ENCODE assay signal across 8 cellular contexts in the genomic region with DNA sequence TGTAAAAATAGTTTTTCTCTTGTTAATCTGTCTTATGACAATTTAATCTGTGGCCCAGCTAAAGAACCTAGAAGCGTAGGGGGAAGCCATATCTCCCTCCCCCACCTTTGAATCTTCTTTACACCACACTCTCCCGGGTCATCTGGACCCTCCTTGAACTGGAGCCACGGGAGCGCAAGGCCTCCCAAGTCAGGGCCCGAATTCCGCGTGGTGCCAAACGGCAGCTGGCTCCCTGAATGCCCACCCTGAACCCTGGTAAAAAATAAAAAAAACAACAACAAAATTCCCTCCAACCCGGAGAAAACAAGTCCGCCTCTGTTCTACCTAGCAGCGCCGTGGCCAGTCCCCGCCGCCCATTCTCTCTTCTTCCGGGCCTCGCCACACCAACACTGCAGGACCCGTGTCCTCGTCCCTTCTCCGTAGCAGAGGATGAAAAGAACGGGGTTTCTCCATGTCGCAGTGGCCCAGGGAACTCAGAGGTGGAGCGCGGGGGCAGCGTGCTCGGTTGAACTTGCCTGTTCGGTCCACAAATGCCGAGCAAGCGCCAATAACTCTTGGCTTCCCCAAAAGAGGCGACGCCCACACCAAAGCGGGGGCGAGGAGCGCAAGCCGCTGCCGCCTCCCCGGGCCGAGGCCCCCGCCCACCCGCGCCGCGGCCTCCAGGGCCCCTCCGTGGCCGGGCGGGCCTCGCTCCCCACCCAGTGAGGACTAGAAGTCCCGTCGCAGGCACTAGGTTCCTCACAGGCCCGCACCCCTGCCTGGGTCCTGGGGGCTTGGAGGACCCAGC. TPM values are rescaled to one million over a fixed set of nuclear protein-coding genes. Genes with fewer than 3 reads are reported as not detected.
DNase-seq lines count a peak whose midpoint lies in the region; ATAC-seq and TF ChIP-seq lines count a peak whose summit lies in the region.

No MANE protein-coding gene starts in this region.

- peaks cover 6% of the 10 kb centered on the region for H3K4me1 ChIP-seq in RWPE2 (ENCODE audit: insufficient read depth, poor library complexity, severe bottlenecking)
- peaks cover 5 to 50% (median 13%) of the 10 kb centered on the region in 3 donors for H3K4me1 ChIP-seq in gastroesophageal sphincter
- peaks cover 6 to 20% of the 10 kb centered on the region in 2 donors for H3K4me1 ChIP-seq in thyroid gland

- H3K27me3 ChIP-seq in RWPE2 (ENCODE audit: insufficient read depth, poor library complexity, severe bottlenecking), result no peaks in the 10 kb centered on the region
- no peaks in the 10 kb centered on the region for H3K27me3 ChIP-seq in gastroesophageal sphincter
- no peaks in the 10 kb centered on the region for H3K27me3 ChIP-seq in thyroid gland

- TF ChIP-seq CTCF in RWPE2 (IDR thresholded peaks at IDR 0.05; ENCODE audit: poor library complexity, severe bottlenecking), result no peak
- no peak for TF ChIP-seq CTCF in gastroesophageal sphincter (IDR thresholded peaks at IDR 0.05)
- TF ChIP-seq CTCF in thyroid gland (IDR thresholded peaks at IDR 0.05), result no peak

- H3K9me3 ChIP-seq in RWPE2 (ENCODE audit: severe bottlenecking) (peaks cover 4% of the 10 kb centered on the region), gastroesophageal sphincter (no peaks in the 10 kb centered on the region), thyroid gland (no peaks in the 10 kb centered on the region)

- no peak for TF ChIP-seq EP300 in gastroesophageal sphincter (IDR thresholded peaks at IDR 0.05)

- ATAC-seq in GM19468 (IDR thresholded peaks at IDR 0.05; ENCODE audit: extremely low read depth, unreplicated experiment) (peak; percentile 65), RWPE2 (ENCODE audit: low read depth) (peak; percentile 66), gastroesophageal sphincter (peak; percentile 75)

- H3K27ac ChIP-seq in RWPE2 (ENCODE audit: poor library complexity, severe bottlenecking), result peak overlapping the region; percentile 71
- H3K27ac ChIP-seq in gastroesophageal sphincter, result peak overlapping the region; percentile 88 to 96 (median 94)
- peak overlapping the region; percentile 70 to 98 (median 80) for H3K27ac ChIP-seq in thyroid gland

- no peak for TF ChIP-seq POLR2A in gastroesophageal sphincter (IDR thresholded peaks at IDR 0.05)
- TF ChIP-seq POLR2A in thyroid gland (IDR thresholded peaks at IDR 0.05), result peak in 1 of 2 donors; percentile 2

- H3K4me3 ChIP-seq in RWPE2 (ENCODE audit: severe bottlenecking), result peak overlapping the region; percentile 65
- peak overlapping the region; percentile 74 to 76 for H3K4me3 ChIP-seq in gastroesophageal sphincter
- H3K4me3 ChIP-seq in thyroid gland (replicated peaks in 1 of 3), result peak overlapping the region; percentile 31 to 71 (median 60)

- intact Hi-C loops in thyroid gland (cut with DNase I), result loop anchor here (5.0 to 10.0 kb wide), 2 partner anchors 97 to 120 kb away; a partner anchor contains a TSS

- peaks cover 11% of the 10 kb centered on the region; the same call in 1 of the 2 replicates for H3K36me3 ChIP-seq in RWPE2 (ENCODE audit: low read depth)
- no peaks in the 10 kb centered on the region for H3K36me3 ChIP-seq in gastroesophageal sphincter
- no peaks in the 10 kb centered on the region for H3K36me3 ChIP-seq in thyroid gland

- DNase-seq in COR-L47 (lab: John Stamatoyannopoulos, UW) (peak; percentile 41), HK-2 (ENCODE audit: unreplicated experiment) (peak; percentile 74), RWPE2 (ENCODE audit: low spot score) (peak; percentile 70), occipital lobe (lab: John Stamatoyannopoulos, UW) (peak; percentile 60), thyroid gland (peak; percentile 64 to 70)
- DNase-seq in activated gamma-delta T cell treated with anti-CD3 and anti-CD28 coated beads, Interleukin-2, amount 50 U/mL, for 16 hours (ENCODE audit: low read depth), result peak; percentile 19

- 0% methylated on average over 1 to 12 of the region's 49 CpGs for WGBS in gastroesophageal sphincter (ENCODE audit: low coverage in 1 of 2), 2 donors
- WGBS in thyroid gland, 2 donors, result 4 to 6% methylated on average over 25 to 28 of the region's 49 CpGs

RNA-seq across cellular contexts. Expression of a gene that starts 15.1 kb away (rescaled TPM):
- total RNA-seq in gastroesophageal sphincter (100 to 1,000 TPM in 3 of 4 donors, 10 to 100 TPM in 1; 94.8 to 141 (median 135) TPM), occipital lobe (29.0 TPM), thyroid gland (100 to 1,000 TPM in 3 of 4 donors, 10 to 100 TPM in 1; 94.7 to 139 (median 123) TPM)

RNA-seq across cellular contexts. Expression of a gene that starts 50.6 kb away (rescaled TPM):
- total RNA-seq in gastroesophageal sphincter (10 to 100 TPM; 31.2 to 64.6 (median 37.4) TPM), occipital lobe (113 TPM), thyroid gland (10 to 100 TPM; 35.1 to 49.8 (median 42.5) TPM)

Comparison
In these comparisons a context has a peak if more than half of its experiments do, and no peak if none do; other contexts are left out.
1. Peak in every context shown above with its lines: DNase-seq, ATAC-seq, H3K4me3 ChIP-seq and H3K27ac ChIP-seq.
2. DNase-seq: peak in every context shown above with its lines; median percentile 74 in HK-2; 70 in RWPE2; 67 in thyroid gland; 60 in occipital lobe; 41 in COR-L47; 19 in activated gamma-delta T cell treated with anti-CD3 and anti-CD28 coated beads, Interleukin-2, amount 50 U/mL, for 16 hours.